In genomic region chr11:68312117-68312779, GRCh38 we compare ENCODE assay signal across 8 cellular contexts. TPM values are rescaled to one million over a fixed set of nuclear protein-coding genes. Genes with fewer than 3 reads are reported as not detected.
DNase-seq lines count a peak whose midpoint lies in the region; ATAC-seq, FAIRE-seq and TF ChIP-seq lines count a peak whose summit lies in the region.

Gene LRP5 (plus strand): TSS chr11:68312591. CDS start chr11:68312715, 124 bp downstream.

- DNase-seq in activated CD4-positive, alpha-beta T cell treated with anti-CD3 and anti-CD28 coated beads, Interleukin-2, amount 10 ng/mL, durations not matched to agents 24 days and 14 days, result peak; percentile 73
- no peak for DNase-seq in activated CD4-positive, alpha-beta T cell treated with anti-CD3 and anti-CD28 coated beads for 1 hour
- no peak for DNase-seq in MCF 10A (ENCODE audit: unreplicated experiment)
- DNase-seq in kidney, result no peak
- DNase-seq in stimulated activated effector memory CD8-positive, alpha-beta T cell treated with anti-CD3 and anti-CD28 coated beads, Interleukin-12 subunit alpha, Interleukin-12 subunit beta, amount 100 ng/mL, for 72 hours (ENCODE audit: low spot score in 2 of 2), result no peak

- peak; percentile 61 for ATAC-seq in stimulated activated effector memory CD8-positive, alpha-beta T cell treated with anti-CD3 and anti-CD28 coated beads, Interleukin-12 subunit alpha, Interleukin-12 subunit beta, amount 100 ng/mL, for 72 hours
- ATAC-seq in GM21390 (IDR thresholded peaks at IDR 0.05; ENCODE audit: unreplicated experiment), result no peak
- no peak for ATAC-seq in HG03342 (IDR thresholded peaks at IDR 0.05; ENCODE audit: unreplicated experiment)

- FAIRE-seq in kidney (lab: Jason Lieb, UNC), result no peak

- H3K9me2 ChIP-seq in Loucy (replicated peaks; ENCODE audit: low read depth, low read length), result no peaks in the 10 kb centered on the region

- H4K20me1 ChIP-seq in Loucy (ENCODE audit: insufficient read depth, low read length, poor library complexity, severe bottlenecking), result peaks cover 15% of the 10 kb centered on the region

- no peaks in the 10 kb centered on the region for H3K9me3 Mint-ChIP-seq in activated CD4-positive, alpha-beta T cell treated with anti-CD3 and anti-CD28 coated beads, Interleukin-2, amount 10 ng/mL, durations not matched to agents 24 days and 14 days
- no peaks in the 10 kb centered on the region for H3K9me3 Mint-ChIP-seq in MCF 10A (ENCODE audit: unreplicated experiment)
- H3K9me3 Mint-ChIP-seq in stimulated activated effector memory CD8-positive, alpha-beta T cell treated with anti-CD3 and anti-CD28 coated beads, Interleukin-12 subunit alpha, Interleukin-12 subunit beta, amount 100 ng/mL, for 72 hours, result no peaks in the 10 kb centered on the region

- peak within 1 kb of the TSS; percentile 81 for H3K4me3 ChIP-seq in Loucy (ENCODE audit: low read length, poor library complexity, severe bottlenecking)
- H3K4me3 ChIP-seq in kidney (ENCODE audit: low read length in 2 of 2), result peak within 1 kb of the TSS; percentile 61 to 67

- H3K4me2 ChIP-seq in Loucy (ENCODE audit: low read depth, low read length, poor library complexity, severe bottlenecking), result peak within 1 kb of the TSS; percentile 87

- peaks cover 37% of the 10 kb centered on the region for H3K4me1 Mint-ChIP-seq in activated CD4-positive, alpha-beta T cell treated with anti-CD3 and anti-CD28 coated beads, Interleukin-2, amount 10 ng/mL, durations not matched to agents 24 days and 14 days
- peaks cover 40% of the 10 kb centered on the region for H3K4me1 Mint-ChIP-seq in MCF 10A (ENCODE audit: insufficient read depth, unreplicated experiment)
- H3K4me1 Mint-ChIP-seq in stimulated activated effector memory CD8-positive, alpha-beta T cell treated with anti-CD3 and anti-CD28 coated beads, Interleukin-12 subunit alpha, Interleukin-12 subunit beta, amount 100 ng/mL, for 72 hours, result peaks cover 17% of the 10 kb centered on the region

- H3F3A ChIP-seq in Loucy (ENCODE audit: low read depth), result peaks cover 11% of the 10 kb centered on the region

- peaks cover 43% of the 10 kb centered on the region for H3K79me2 ChIP-seq in Loucy (ENCODE audit: insufficient read depth, low read length)

- no peaks in the 10 kb centered on the region for H3K27me3 ChIP-seq in Loucy (ENCODE audit: insufficient read depth, low read length, poor library complexity, severe bottlenecking)

- H3K9me3 ChIP-seq in Loucy (ENCODE audit: insufficient read depth, low read depth, low read length) (no peaks in the 10 kb centered on the region), kidney (ENCODE audit: control insufficient read depth in 1 of 2, low read length in 2 of 2) (no peaks in the 10 kb centered on the region)

- CTCF ChIA-PET in MCF 10A (lab: Yijun Ruan, JAX), result no interaction called here

- H3K27ac Mint-ChIP-seq in activated CD4-positive, alpha-beta T cell treated with anti-CD3 and anti-CD28 coated beads, Interleukin-2, amount 10 ng/mL, durations not matched to agents 24 days and 14 days, result peak within 1 kb of the TSS; percentile 83
- peak within 1 kb of the TSS; percentile 88 for H3K27ac Mint-ChIP-seq in MCF 10A (ENCODE audit: low read depth, unreplicated experiment)
- H3K27ac Mint-ChIP-seq in stimulated activated effector memory CD8-positive, alpha-beta T cell treated with anti-CD3 and anti-CD28 coated beads, Interleukin-12 subunit alpha, Interleukin-12 subunit beta, amount 100 ng/mL, for 72 hours, result no peak within 1 kb of the TSS

- H3K9ac ChIP-seq in Loucy (ENCODE audit: low read depth, low read length, poor library complexity, severe bottlenecking) (peak within 1 kb of the TSS; percentile 81), kidney (ENCODE audit: low read length in 2 of 2) (peak within 1 kb of the TSS; percentile 54 to 77)

- H3K4me1 ChIP-seq in Loucy (ENCODE audit: insufficient read depth, low read length, poor library complexity, severe bottlenecking), result peaks cover 32% of the 10 kb centered on the region
- peaks cover 15 to 30% of the 10 kb centered on the region in 2 donors for H3K4me1 ChIP-seq in kidney (ENCODE audit: control insufficient read depth in 1 of 2, insufficient read depth in 1 of 2, low read depth in 1 of 2, low read length in 2 of 2)

- POLR2A ChIA-PET in MCF 10A (lab: Yijun Ruan, JAX), result interaction anchor here (0.6 to 2.5 kb wide), 5 partner anchors 9 to 302 kb away, joined by 3 to 11 read pairs (median 4); partner anchors contain the start of gene C11orf24

- no peaks in the 10 kb centered on the region for H3K36me3 Mint-ChIP-seq in activated CD4-positive, alpha-beta T cell treated with anti-CD3 and anti-CD28 coated beads, Interleukin-2, amount 10 ng/mL, durations not matched to agents 24 days and 14 days (ENCODE audit: low read depth)
- peaks cover 5% of the 10 kb centered on the region for H3K36me3 Mint-ChIP-seq in MCF 10A (ENCODE audit: insufficient read depth, unreplicated experiment)
- no peaks in the 10 kb centered on the region for H3K36me3 Mint-ChIP-seq in stimulated activated effector memory CD8-positive, alpha-beta T cell treated with anti-CD3 and anti-CD28 coated beads, Interleukin-12 subunit alpha, Interleukin-12 subunit beta, amount 100 ng/mL, for 72 hours

- H3K27ac ChIP-seq in kidney (ENCODE audit: low read depth in 2 of 2, low read length in 2 of 2), result peak within 1 kb of the TSS; percentile 67 to 88

- BruUV-seq in MCF 10A (replicated peaks; lab: Mats Ljungman, UMichigan), result no TSS peak

- TF ChIP-seq CTCF in Loucy (conservative IDR thresholded peaks at IDR 0.05; ENCODE audit: low read length) (no peak), MCF 10A (IDR thresholded peaks at IDR 0.05; ENCODE audit: unreplicated experiment) (no peak), kidney (IDR thresholded peaks at IDR 0.05; ENCODE audit: borderline replicate concordance, extremely low read depth, insufficient read depth) (no peak)

- peaks cover 2% of the 10 kb centered on the region for H3K27me3 Mint-ChIP-seq in activated CD4-positive, alpha-beta T cell treated with anti-CD3 and anti-CD28 coated beads, Interleukin-2, amount 10 ng/mL, durations not matched to agents 24 days and 14 days
- H3K27me3 Mint-ChIP-seq in MCF 10A (ENCODE audit: insufficient read depth, unreplicated experiment), result no peaks in the 10 kb centered on the region

- no peaks in the 10 kb centered on the region for H3K36me3 ChIP-seq in Loucy (ENCODE audit: insufficient read depth, low read length)
- H3K36me3 ChIP-seq in kidney (ENCODE audit: control insufficient read depth in 1 of 2, insufficient read depth in 2 of 2, low read length in 2 of 2), result no peaks in the 10 kb centered on the region

- H3K4me3 Mint-ChIP-seq in activated CD4-positive, alpha-beta T cell treated with anti-CD3 and anti-CD28 coated beads, Interleukin-2, amount 10 ng/mL, durations not matched to agents 24 days and 14 days, result peak within 1 kb of the TSS; percentile 93
- H3K4me3 Mint-ChIP-seq in MCF 10A (ENCODE audit: unreplicated experiment), result peak within 1 kb of the TSS; percentile 87
- H3K4me3 Mint-ChIP-seq in stimulated activated effector memory CD8-positive, alpha-beta T cell treated with anti-CD3 and anti-CD28 coated beads, Interleukin-12 subunit alpha, Interleukin-12 subunit beta, amount 100 ng/mL, for 72 hours, result peak within 1 kb of the TSS; percentile 67

- H2AFZ ChIP-seq in Loucy (ENCODE audit: low read length), result no peak within 1 kb of the TSS; the same call in 1 of the 2 replicates

- intact Hi-C loops in activated CD4-positive, alpha-beta T cell treated with anti-CD3 and anti-CD28 coated beads, Interleukin-2, amount 10 ng/mL, durations not matched to agents 24 days and 14 days (cut with micrococcal nuclease), result loop anchor here (1.0 to 10.0 kb wide), 2 partner anchors 28 to 73 kb away; no protein-coding TSS in a partner anchor
- intact Hi-C loops in MCF 10A (cut with micrococcal nuclease) (no loop called here), kidney (cut with DNase I) (loop anchor here (10.0 kb wide), 1 partner anchor 73 kb away; no protein-coding TSS in a partner anchor)

RNA-seq across cellular contexts. Expression of gene LRP5, which starts in this region (rescaled TPM):
- 23.8 and 33.8 TPM in 2 replicates for total RNA-seq in activated CD4-positive, alpha-beta T cell treated with anti-CD3 and anti-CD28 coated beads, Interleukin-2, amount 10 ng/mL, durations not matched to agents 24 days and 14 days
- total RNA-seq in MCF 10A (2022) (31.6 and 32.8 TPM in 2 replicates), kidney (71.3 TPM)
- polyA plus RNA-seq in kidney (ENCODE audit: insufficient read depth, low read depth, low replicate concordance), result 55.4 TPM
